7 cellular contexts compared by ENCODE assay signal in the genomic region with DNA sequence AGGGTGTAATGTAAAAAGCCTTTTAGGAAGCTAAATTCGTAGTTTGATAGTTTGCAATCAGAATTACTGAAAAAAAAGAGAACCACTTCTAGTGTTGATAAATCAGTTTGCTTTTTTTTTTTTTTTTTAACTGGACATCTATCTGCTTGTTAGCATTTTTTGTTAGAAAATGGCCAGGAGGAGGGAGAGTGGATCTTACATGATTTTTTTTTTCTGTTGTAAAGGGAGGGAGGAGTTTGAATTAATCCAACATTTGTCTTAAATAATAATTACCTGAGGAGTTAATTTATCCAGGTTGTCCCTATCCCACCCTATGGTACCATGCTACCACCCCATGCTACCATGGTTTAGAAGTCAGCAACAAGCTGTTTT. TPM values are rescaled to one million over a fixed set of nuclear protein-coding genes. Genes with fewer than 3 reads are reported as not detected.
DNase-seq lines count a peak whose midpoint lies in the region; ATAC-seq and TF ChIP-seq lines count a peak whose summit lies in the region.

No MANE protein-coding gene starts in this region.

- H3K4me1 ChIP-seq in iPS-15b (ENCODE audit: control insufficient read depth, insufficient read depth, low read length): peaks cover 3% of the 10 kb centered on the region

- H3K27ac Mint-ChIP-seq in HFFc6: peak overlapping the region; percentile 92
- peak overlapping the region; percentile 94 for H3K27ac Mint-ChIP-seq in activated T-helper 1 cell treated with anti-CD3 and anti-CD28 coated beads, Interleukin-12 subunit alpha, Interleukin-12 subunit beta, Interleukin-2, Interleukin-4 antibody, amounts not matched to agents 30 ng/mL and 10 ng/mL and 1 ng/mL, durations not matched to agents 14 hours and 24 hours and 36 hours
- peak overlapping the region; percentile 85 for H3K27ac Mint-ChIP-seq in stimulated activated effector memory CD8-positive, alpha-beta T cell treated with anti-CD3 and anti-CD28 coated beads, Interleukin-12 subunit alpha, Interleukin-12 subunit beta, amount 100 ng/mL, for 72 hours

- intact Hi-C loops in activated T-helper 1 cell treated with anti-CD3 and anti-CD28 coated beads, Interleukin-12 subunit alpha, Interleukin-12 subunit beta, Interleukin-2, Interleukin-4 antibody, amounts not matched to agents 30 ng/mL and 10 ng/mL and 1 ng/mL, durations not matched to agents 14 hours and 24 hours and 36 hours (cut with micrococcal nuclease): loop anchor here (2.0 to 10.0 kb wide), 5 partner anchors 14 to 845 kb away; a partner anchor contains a TSS

- H3K27me3 ChIP-seq in iPS-15b (ENCODE audit: control insufficient read depth, insufficient read depth, low read length): no peaks in the 10 kb centered on the region

- H3K4me3 ChIP-seq in iPS-15b (ENCODE audit: low read depth, low read length): peak overlapping the region; percentile 95

- no peak for DNase-seq in HFFc6
- no peak for DNase-seq in activated T-helper 1 cell treated with anti-CD3 and anti-CD28 coated beads, Interleukin-12 subunit alpha, Interleukin-12 subunit beta, Interleukin-2, Interleukin-4 antibody, amounts not matched to agents 30 ng/mL and 10 ng/mL and 1 ng/mL, durations not matched to agents 14 hours and 24 hours and 36 hours (ENCODE audit: low spot score)
- DNase-seq in stimulated activated effector memory CD8-positive, alpha-beta T cell treated with anti-CD3 and anti-CD28 coated beads, Interleukin-12 subunit alpha, Interleukin-12 subunit beta, amount 100 ng/mL, for 72 hours (ENCODE audit: low spot score in 2 of 2): no peak
- no peak for DNase-seq in DMS 273 treated with DMSO at 0.1 percent for 48 hours (lab: John Stamatoyannopoulos, UW)
- no peak for DNase-seq in hypothalamus (lab: John Stamatoyannopoulos, UW)
- no peak for DNase-seq in AG20443 (ENCODE audit: low spot score)

- ATAC-seq in stimulated activated effector memory CD8-positive, alpha-beta T cell treated with anti-CD3 and anti-CD28 coated beads, Interleukin-12 subunit alpha, Interleukin-12 subunit beta, amount 100 ng/mL, for 72 hours: no peak

- peak overlapping the region; percentile 91 for H3K4me3 Mint-ChIP-seq in HFFc6
- H3K4me3 Mint-ChIP-seq in activated T-helper 1 cell treated with anti-CD3 and anti-CD28 coated beads, Interleukin-12 subunit alpha, Interleukin-12 subunit beta, Interleukin-2, Interleukin-4 antibody, amounts not matched to agents 30 ng/mL and 10 ng/mL and 1 ng/mL, durations not matched to agents 14 hours and 24 hours and 36 hours: peak overlapping the region; percentile 90
- H3K4me3 Mint-ChIP-seq in stimulated activated effector memory CD8-positive, alpha-beta T cell treated with anti-CD3 and anti-CD28 coated beads, Interleukin-12 subunit alpha, Interleukin-12 subunit beta, amount 100 ng/mL, for 72 hours: peak overlapping the region; percentile 81

- no peak overlapping the region for H3K9ac ChIP-seq in iPS-15b (ENCODE audit: low read depth, low read length)

- H3K36me3 ChIP-seq in iPS-15b (ENCODE audit: control insufficient read depth, insufficient read depth, low read length): no peaks in the 10 kb centered on the region

- no peaks in the 10 kb centered on the region for H3K27me3 Mint-ChIP-seq in HFFc6 (ENCODE audit: insufficient read depth)
- H3K27me3 Mint-ChIP-seq in activated T-helper 1 cell treated with anti-CD3 and anti-CD28 coated beads, Interleukin-12 subunit alpha, Interleukin-12 subunit beta, Interleukin-2, Interleukin-4 antibody, amounts not matched to agents 30 ng/mL and 10 ng/mL and 1 ng/mL, durations not matched to agents 14 hours and 24 hours and 36 hours (ENCODE audit: insufficient read depth): peaks cover 2% of the 10 kb centered on the region

- no peak for TF ChIP-seq CTCF in HFFc6 (IDR thresholded peaks at IDR 0.05)

- no peaks in the 10 kb centered on the region for H3K36me3 Mint-ChIP-seq in HFFc6 (ENCODE audit: low read depth)
- H3K36me3 Mint-ChIP-seq in activated T-helper 1 cell treated with anti-CD3 and anti-CD28 coated beads, Interleukin-12 subunit alpha, Interleukin-12 subunit beta, Interleukin-2, Interleukin-4 antibody, amounts not matched to agents 30 ng/mL and 10 ng/mL and 1 ng/mL, durations not matched to agents 14 hours and 24 hours and 36 hours (ENCODE audit: low read depth): peaks cover 8% of the 10 kb centered on the region
- peaks cover 7% of the 10 kb centered on the region for H3K36me3 Mint-ChIP-seq in stimulated activated effector memory CD8-positive, alpha-beta T cell treated with anti-CD3 and anti-CD28 coated beads, Interleukin-12 subunit alpha, Interleukin-12 subunit beta, amount 100 ng/mL, for 72 hours

- H3K9me3 ChIP-seq in iPS-15b (ENCODE audit: control insufficient read depth, insufficient read depth, low read length): no peaks in the 10 kb centered on the region

- no peaks in the 10 kb centered on the region for H3K9me3 Mint-ChIP-seq in HFFc6
- H3K9me3 Mint-ChIP-seq in activated T-helper 1 cell treated with anti-CD3 and anti-CD28 coated beads, Interleukin-12 subunit alpha, Interleukin-12 subunit beta, Interleukin-2, Interleukin-4 antibody, amounts not matched to agents 30 ng/mL and 10 ng/mL and 1 ng/mL, durations not matched to agents 14 hours and 24 hours and 36 hours: no peaks in the 10 kb centered on the region
- H3K9me3 Mint-ChIP-seq in stimulated activated effector memory CD8-positive, alpha-beta T cell treated with anti-CD3 and anti-CD28 coated beads, Interleukin-12 subunit alpha, Interleukin-12 subunit beta, amount 100 ng/mL, for 72 hours: no peaks in the 10 kb centered on the region

- peaks cover 62% of the 10 kb centered on the region for H3K4me1 Mint-ChIP-seq in HFFc6 (ENCODE audit: low read depth)
- peaks cover 58% of the 10 kb centered on the region for H3K4me1 Mint-ChIP-seq in activated T-helper 1 cell treated with anti-CD3 and anti-CD28 coated beads, Interleukin-12 subunit alpha, Interleukin-12 subunit beta, Interleukin-2, Interleukin-4 antibody, amounts not matched to agents 30 ng/mL and 10 ng/mL and 1 ng/mL, durations not matched to agents 14 hours and 24 hours and 36 hours (ENCODE audit: low read depth)
- H3K4me1 Mint-ChIP-seq in stimulated activated effector memory CD8-positive, alpha-beta T cell treated with anti-CD3 and anti-CD28 coated beads, Interleukin-12 subunit alpha, Interleukin-12 subunit beta, amount 100 ng/mL, for 72 hours: peaks cover 48% of the 10 kb centered on the region

RNA-seq across cellular contexts. Expression of a gene that starts 1.2 kb away (rescaled TPM):
- total RNA-seq in HFFc6 (2021; fragmentation: NEBNext Ultra II Directional; extraction: Animal tissue kit (Norgen Biotek cat#: 25700)): 10 to 100 TPM; 10.3 to 13.5 (median 11.7) TPM
- 24.7 and 26.6 TPM in 2 replicates for total RNA-seq in activated T-helper 1 cell treated with anti-CD3 and anti-CD28 coated beads, Interleukin-12 subunit alpha, Interleukin-12 subunit beta, Interleukin-2, Interleukin-4 antibody, amounts not matched to agents 30 ng/mL and 10 ng/mL and 1 ng/mL, durations not matched to agents 14 hours and 24 hours and 36 hours
